ENCODE assay signal across 8 cellular contexts in the genomic region with DNA sequence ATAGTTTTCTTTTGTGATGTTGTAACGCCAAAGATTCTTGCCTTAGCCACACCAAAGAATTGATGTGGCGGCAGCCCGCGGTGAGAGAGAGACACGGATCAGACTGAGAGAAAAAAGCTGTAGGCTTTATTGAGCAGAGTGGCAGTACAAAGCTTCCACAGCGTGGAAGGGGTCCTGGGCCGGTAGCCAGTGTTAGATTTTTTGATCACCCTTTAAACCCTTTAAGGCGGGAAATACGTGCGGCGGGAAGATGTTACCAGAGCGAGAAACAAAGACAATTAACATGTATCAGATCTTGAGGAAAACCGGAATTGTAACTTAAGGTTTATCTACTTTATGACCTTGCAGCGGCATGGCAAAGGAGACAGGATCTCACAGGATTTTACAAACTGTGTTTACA. TPM values are rescaled to one million over a fixed set of nuclear protein-coding genes. Genes with fewer than 3 reads are reported as not detected.
A peak's percentile ranks its signal among the peaks of the same experiment; 100 is the strongest.
DNase-seq lines count a peak whose midpoint lies in the region; ATAC-seq, FAIRE-seq and TF ChIP-seq lines count a peak whose summit lies in the region.
"Not testable (repeated sequence)": the region's sequence is repeated elsewhere in the genome, so short reads cannot be mapped to it uniquely, and the experiment has no call there.

No MANE protein-coding gene starts in this region.

- not testable (repeated sequence) for H3K36me3 ChIP-seq in CD8-positive, alpha-beta T cell (ENCODE audit: insufficient read depth, low read length); GM12878 (ENCODE audit: control insufficient read depth in 2 of 2, insufficient read depth in 2 of 2, low read length in 1 of 2); keratinocyte (ENCODE audit: control insufficient read depth in 2 of 2, extremely low read depth in 1 of 2, insufficient read depth in 2 of 2, low read length in 2 of 2); neural progenitor cell

- not testable (repeated sequence) for H3K9ac ChIP-seq in GM12878 (ENCODE audit: control insufficient read depth, insufficient read depth, low read length); keratinocyte (ENCODE audit: control insufficient read depth, extremely low read depth, insufficient read depth, low read length); neural progenitor cell

- H3K9me3 Mint-ChIP-seq in CD8-positive, alpha-beta T cell; activated CD8-positive, alpha-beta T cell treated with anti-CD3 and anti-CD28 coated beads, Interleukin-2, amount 10 ng/mL, durations not matched to agents 7 days and 5 days (ENCODE audit: insufficient read depth); neural progenitor cell; stimulated activated naive CD8-positive, alpha-beta T cell treated with anti-CD3 and anti-CD28 coated beads, Interleukin-15, Interleukin-2, amounts not matched to agents 100 ng/mL and 50 ng/mL, for 24 hours: not testable (repeated sequence)

- H3K4me2 ChIP-seq in GM12878 (ENCODE audit: control insufficient read depth, insufficient read depth), result not testable (repeated sequence)
- peak overlapping the region; percentile 16 for H3K4me2 ChIP-seq in keratinocyte (ENCODE audit: control insufficient read depth, extremely low read depth, insufficient read depth, low read depth, low read length)
- H3K4me2 ChIP-seq in neural progenitor cell, result peak overlapping the region; percentile 32

- not testable (repeated sequence) for ATAC-seq in CD8-positive, alpha-beta T cell; activated CD8-positive, alpha-beta T cell treated with anti-CD3 and anti-CD28 coated beads, Interleukin-2, amount 10 ng/mL, durations not matched to agents 7 days and 5 days; GM12878

- H3K9me3 ChIP-seq in CD8-positive, alpha-beta T cell (ENCODE audit: low read length); GM12878 (replicated peaks; ENCODE audit: control insufficient read depth, insufficient read depth, low read length); keratinocyte (ENCODE audit: control insufficient read depth, low read depth, low read length); neural progenitor cell (ENCODE audit: low read depth): not testable (repeated sequence)

- 67% methylated on average over 14 of the region's 14 CpGs for WGBS in GM12878 (ENCODE audit: insufficient coverage, insufficient replicate concordance, low lambda C conversion rate, missing lambda C conversion rate)

- not testable (repeated sequence) for TF ChIP-seq RAD21 in GM12878 (IDR thresholded peaks at IDR 0.05; ENCODE audit: insufficient read depth, low read depth, low read length)

- not testable (repeated sequence) for H3K4me3 ChIP-seq in CD8-positive, alpha-beta T cell (ENCODE audit: low read depth, low read length); keratinocyte (ENCODE audit: control insufficient read depth in 2 of 3, extremely low read depth in 1 of 3, insufficient read depth in 2 of 3, low read depth in 1 of 3, low read length in 3 of 3)
- H3K4me3 ChIP-seq in GM12878, result 0 out of 2 replicates have a peak overlapping the region, but pooled peaks have one; percentile 8
- peak overlapping the region; percentile 15 for H3K4me3 ChIP-seq in fibroblast of mammary gland (ENCODE audit: control insufficient read depth, low read depth, low read length)
- peak overlapping the region; percentile 5 for H3K4me3 ChIP-seq in neural progenitor cell

- H3K4me1 ChIP-seq in CD8-positive, alpha-beta T cell (ENCODE audit: insufficient read depth, low read length); GM12878 (ENCODE audit: control insufficient read depth, insufficient read depth, low read length); keratinocyte (ENCODE audit: control insufficient read depth, extremely low read depth, insufficient read depth, low read length); neural progenitor cell: not testable (repeated sequence)

- CTCF ChIA-PET in CD8-positive, alpha-beta T cell (lab: Charles Lee); activated CD8-positive, alpha-beta T cell treated with anti-CD3 and anti-CD28 coated beads, Interleukin-2, amount 10 ng/mL, durations not matched to agents 7 days and 5 days (lab: Charles Lee); GM12878 (lab: Yijun Ruan, JAX): not testable (repeated sequence)

- SMC1A ChIA-PET in GM12878 (lab: Charles Lee; ENCODE audit: uncharacterized antibody, unreplicated experiment), result interaction anchor here (1.1 to 1.6 kb wide), 2 partner anchors 9 to 724 kb away, joined by 3 read pairs; no protein-coding TSS in a partner anchor

- peak overlapping the region; percentile 41 for H2AFZ ChIP-seq in GM12878 (ENCODE audit: control insufficient read depth, low read depth, low read length)
- H2AFZ ChIP-seq in keratinocyte (ENCODE audit: control insufficient read depth, low read length), result peak overlapping the region; percentile 15
- peak overlapping the region; percentile 53 for H2AFZ ChIP-seq in neural progenitor cell (replicated peaks)

- not testable (repeated sequence) for BruUV-seq in GM12878 (replicated peaks; lab: Mats Ljungman, UMichigan)

- H3K4me3 Mint-ChIP-seq in CD8-positive, alpha-beta T cell, result peak overlapping the region; percentile 76
- peak overlapping the region; percentile 59 for H3K4me3 Mint-ChIP-seq in activated CD8-positive, alpha-beta T cell treated with anti-CD3 and anti-CD28 coated beads, Interleukin-2, amount 10 ng/mL, durations not matched to agents 7 days and 5 days
- H3K4me3 Mint-ChIP-seq in neural progenitor cell, result peak overlapping the region; percentile 81
- peak overlapping the region; percentile 80 for H3K4me3 Mint-ChIP-seq in stimulated activated naive CD8-positive, alpha-beta T cell treated with anti-CD3 and anti-CD28 coated beads, Interleukin-15, Interleukin-2, amounts not matched to agents 100 ng/mL and 50 ng/mL, for 24 hours

- TF ChIP-seq EP300 in GM12878 (IDR thresholded peaks at IDR 0.05; ENCODE audit: borderline replicate concordance in 1 of 2, control insufficient read depth in 1 of 2, low read depth in 2 of 2, low read length in 2 of 2), result not testable (repeated sequence)

- H3K27ac ChIP-seq in CD8-positive, alpha-beta T cell (ENCODE audit: low read depth, low read length); GM12878 (ENCODE audit: control insufficient read depth, insufficient read depth); keratinocyte (ENCODE audit: control insufficient read depth, insufficient read depth, low read length); neural progenitor cell: not testable (repeated sequence)

- not testable (repeated sequence) for TF ChIP-seq CTCF in CD8-positive, alpha-beta T cell (IDR thresholded peaks at IDR 0.05); GM12878 (IDR thresholded peaks at IDR 0.05 in 2 of 3, conservative IDR thresholded peaks at IDR 0.05 in 1 of 3; ENCODE audit: control insufficient read depth in 2 of 3, extremely low read depth in 1 of 3, insufficient read depth in 1 of 3, low read depth in 3 of 3, low read length in 3 of 3); fibroblast of mammary gland (conservative IDR thresholded peaks at IDR 0.05; ENCODE audit: control insufficient read depth, insufficient read depth, low read depth, low read length); keratinocyte (optimal IDR thresholded peaks at IDR 0.05 in 1 of 3, IDR thresholded peaks at IDR 0.05 in 1 of 3, conservative IDR thresholded peaks at IDR 0.05 in 1 of 3; ENCODE audit: extremely low read depth in 1 of 3, insufficient read depth in 2 of 3, low read length in 3 of 3); neural progenitor cell (IDR thresholded peaks at IDR 0.05)

- not testable (repeated sequence) for H3F3A ChIP-seq in neural progenitor cell (ENCODE audit: low read depth)

- not testable (repeated sequence) for H4K20me1 ChIP-seq in GM12878 (ENCODE audit: control insufficient read depth, insufficient read depth); keratinocyte (ENCODE audit: control insufficient read depth, extremely low read depth, insufficient read depth, low read length); neural progenitor cell (ENCODE audit: low read depth)

- FAIRE-seq in GM12878 (lab: Jason Lieb, UNC), result not testable (repeated sequence)
- FAIRE-seq in keratinocyte (lab: Jason Lieb, UNC), result peak; percentile 29

- DNase-seq in CD8-positive, alpha-beta T cell, result peak in 2 of 7 experiments; percentile 4 to 15
- DNase-seq in NCI-H2227 (lab: John Stamatoyannopoulos, UW; ENCODE audit: unreplicated experiment) (peak; percentile 0), neural progenitor cell (ENCODE audit: low spot score) (peak; percentile 6)
- peak; percentile 24 for DNase-seq in activated CD8-positive, alpha-beta T cell treated with anti-CD3 and anti-CD28 coated beads, Interleukin-2, amount 10 ng/mL, durations not matched to agents 7 days and 5 days
- DNase-seq in GM12878 (ENCODE audit: low read depth, low spot score); fibroblast of mammary gland (ENCODE audit: low read depth); keratinocyte (ENCODE audit: low read depth, low spot score): not testable (repeated sequence)

- POLR2A ChIA-PET in CD8-positive, alpha-beta T cell (lab: Charles Lee); activated CD8-positive, alpha-beta T cell treated with anti-CD3 and anti-CD28 coated beads, Interleukin-2, amount 10 ng/mL, durations not matched to agents 7 days and 5 days (lab: Charles Lee); GM12878 (lab: Charles Lee): not testable (repeated sequence)

- not testable (repeated sequence) for H3K9me1 ChIP-seq in keratinocyte (ENCODE audit: control insufficient read depth, extremely low read depth, insufficient read depth, low read length)

- dilution Hi-C loops in keratinocyte (cut with MboI; ENCODE audit: extremely low pct_ligation_motif_present, low sequenced_read_pairs), result not testable (repeated sequence)

- not testable (repeated sequence) for H3K79me2 ChIP-seq in GM12878 (ENCODE audit: control insufficient read depth, insufficient read depth, low read length); keratinocyte (ENCODE audit: control insufficient read depth, insufficient read depth, low read length); neural progenitor cell (ENCODE audit: low read depth)

- in situ Hi-C loops in GM12878 (cut with MboI), result not testable (repeated sequence)

- not testable (repeated sequence) for TF ChIP-seq POLR2A in GM12878 (IDR thresholded peaks at IDR 0.05; ENCODE audit: low read depth, low read length)

- not testable (repeated sequence) for H3K4me1 Mint-ChIP-seq in CD8-positive, alpha-beta T cell (ENCODE audit: low read depth); activated CD8-positive, alpha-beta T cell treated with anti-CD3 and anti-CD28 coated beads, Interleukin-2, amount 10 ng/mL, durations not matched to agents 7 days and 5 days (ENCODE audit: low read depth); neural progenitor cell; stimulated activated naive CD8-positive, alpha-beta T cell treated with anti-CD3 and anti-CD28 coated beads, Interleukin-15, Interleukin-2, amounts not matched to agents 100 ng/mL and 50 ng/mL, for 24 hours (ENCODE audit: low read depth)

- intact Hi-C loops in CD8-positive, alpha-beta T cell (cut with DNase I, micrococcal nuclease); GM12878 (cut with micrococcal nuclease; ENCODE audit: unreplicated experiment): not testable (repeated sequence)

- RAD21 ChIA-PET in GM12878 (lab: Charles Lee; ENCODE audit: unreplicated experiment), result not testable (repeated sequence)

- not testable (repeated sequence) for H3K27me3 ChIP-seq in CD8-positive, alpha-beta T cell (ENCODE audit: insufficient read depth, low read length); GM12878 (replicated peaks in 1 of 2; ENCODE audit: control insufficient read depth in 2 of 2, insufficient read depth in 2 of 2, low read length in 1 of 2); keratinocyte (ENCODE audit: control insufficient read depth, extremely low read depth, insufficient read depth, low read length); neural progenitor cell

- H3K36me3 Mint-ChIP-seq in CD8-positive, alpha-beta T cell; activated CD8-positive, alpha-beta T cell treated with anti-CD3 and anti-CD28 coated beads, Interleukin-2, amount 10 ng/mL, durations not matched to agents 7 days and 5 days (ENCODE audit: low read depth); neural progenitor cell; stimulated activated naive CD8-positive, alpha-beta T cell treated with anti-CD3 and anti-CD28 coated beads, Interleukin-15, Interleukin-2, amounts not matched to agents 100 ng/mL and 50 ng/mL, for 24 hours (ENCODE audit: low read depth): not testable (repeated sequence)

- H3K27ac Mint-ChIP-seq in CD8-positive, alpha-beta T cell; activated CD8-positive, alpha-beta T cell treated with anti-CD3 and anti-CD28 coated beads, Interleukin-2, amount 10 ng/mL, durations not matched to agents 7 days and 5 days; stimulated activated naive CD8-positive, alpha-beta T cell treated with anti-CD3 and anti-CD28 coated beads, Interleukin-15, Interleukin-2, amounts not matched to agents 100 ng/mL and 50 ng/mL, for 24 hours: not testable (repeated sequence)
- H3K27ac Mint-ChIP-seq in neural progenitor cell, result peak overlapping the region; percentile 21

- not testable (repeated sequence) for H3K27me3 Mint-ChIP-seq in CD8-positive, alpha-beta T cell (ENCODE audit: low read depth); activated CD8-positive, alpha-beta T cell treated with anti-CD3 and anti-CD28 coated beads, Interleukin-2, amount 10 ng/mL, durations not matched to agents 7 days and 5 days (ENCODE audit: low read depth); neural progenitor cell (ENCODE audit: insufficient read depth, low read depth); stimulated activated naive CD8-positive, alpha-beta T cell treated with anti-CD3 and anti-CD28 coated beads, Interleukin-15, Interleukin-2, amounts not matched to agents 100 ng/mL and 50 ng/mL, for 24 hours

RNA-seq across cellular contexts. Expression of gene TMLHE, which starts 28.6 kb away (rescaled TPM):
- 1 to 10 TPM; 5.2 to 6.3 TPM for total RNA-seq in CD8-positive, alpha-beta T cell
- 1 to 10 TPM; 9.2 TPM for total RNA-seq in activated CD8-positive, alpha-beta T cell treated with anti-CD3 and anti-CD28 coated beads, Interleukin-2, amount 10 ng/mL, durations not matched to agents 7 days and 5 days
- 50.5 and 65.0 TPM in 2 replicates for total RNA-seq in GM12878 (2013; cell fraction: nucleolus; rRNA removed)
- 8.7 and 9.7 TPM in 2 replicates for total RNA-seq in GM12878 (2014; rRNA removed)
- total RNA-seq in GM12878 (2014; rRNA removed; fragmentation: Illumina TruSeq; extraction: Trizol), result 13.2 and 13.9 TPM in 2 replicates
- total RNA-seq in GM12878 (2021), result 11.9 and 12.5 TPM in 2 replicates
- 8.4 TPM for polyA plus RNA-seq in GM12878 (2011; ENCODE audit: low read depth)
- 21.7 and 24.6 TPM in 2 replicates for polyA plus RNA-seq in GM12878 (2011; rRNA removed)
- 12.2 and 15.0 TPM in 2 replicates for polyA plus RNA-seq in GM12878 (2011; cell fraction: cytosol; rRNA removed)
- polyA plus RNA-seq in GM12878 (2011; cell fraction: nucleus; rRNA removed), result 16.0 and 19.0 TPM in 2 replicates
- 10.2 and 12.3 TPM in 2 replicates for polyA plus RNA-seq in GM12878 (2012)
- polyA plus RNA-seq in GM12878 (2014; fragmentation: Illumina TruSeq; extraction: Trizol), result 14.5 and 19.5 TPM in 2 replicates
- polyA plus RNA-seq in GM12878 (2014; fragmentation: Nextera tagmentation; extraction: Ambion mirVana), result 10 to 100 TPM; 13.8 to 16.3 TPM
- polyA plus RNA-seq in GM12878 (2014; rRNA removed), result 7.1 and 7.9 TPM in 2 replicates
- polyA plus RNA-seq in GM12878 (2016; fragmentation: Nextera tagmentation; extraction: Ambion mirVana), result 10 to 100 TPM; 13.1 to 13.3 TPM
- polyA minus RNA-seq in GM12878 (2011; rRNA and poly(A)+ RNA removed), result 48.1 and 65.7 TPM in 2 replicates
- polyA minus RNA-seq in GM12878 (2011; cell fraction: cytosol; rRNA and poly(A)+ RNA removed), result 9.8 and 11.0 TPM in 2 replicates
- polyA minus RNA-seq in GM12878 (2011; cell fraction: nucleus; rRNA and poly(A)+ RNA removed), result 43.4 and 60.0 TPM in 2 replicates
- 13.1 to 17.8 TPM (median 15.7 TPM) in 3 replicates for polyA plus RNA-seq in keratinocyte
- polyA plus RNA-seq in keratinocyte (2011; ENCODE audit: low read depth), result 6.4 TPM
- 9.1 and 16.4 TPM in 2 replicates for polyA plus RNA-seq in keratinocyte (2011; cell fraction: cytosol; rRNA removed)
- 14.0 and 14.6 TPM in 2 replicates for polyA plus RNA-seq in keratinocyte (2011; cell fraction: nucleus; rRNA removed)
- polyA plus RNA-seq in keratinocyte (2012; ENCODE audit: low replicate concordance), result 6.7 and 10.2 TPM in 2 replicates
- polyA minus RNA-seq in keratinocyte, result 38.1 to 53.4 TPM (median 43.5 TPM) in 3 replicates
- 22.3 TPM for polyA minus RNA-seq in keratinocyte (2011; cell fraction: cytosol; rRNA and poly(A)+ RNA removed)
- polyA minus RNA-seq in keratinocyte (2011; cell fraction: nucleus; rRNA and poly(A)+ RNA removed), result 15.6 and 33.7 TPM in 2 replicates
- 18.6 and 27.6 TPM in 2 replicates for total RNA-seq in neural progenitor cell (ENCODE audit: low replicate concordance)

RNA-seq across cellular contexts. Expression of gene SPRY3, which starts 29.0 kb away (rescaled TPM):
- under 1 TPM; 0.30 to 0.36 TPM for total RNA-seq in CD8-positive, alpha-beta T cell
- under 1 TPM; 0.21 to 0.24 TPM for total RNA-seq in activated CD8-positive, alpha-beta T cell treated with anti-CD3 and anti-CD28 coated beads, Interleukin-2, amount 10 ng/mL, durations not matched to agents 7 days and 5 days
- 0.32 and 0.48 TPM in 2 replicates for total RNA-seq in GM12878 (2013; cell fraction: nucleolus; rRNA removed)
- total RNA-seq in GM12878 (2014; rRNA removed) (0.05 and 0.11 TPM in 2 replicates), GM12878 (2014; rRNA removed; fragmentation: Illumina TruSeq; extraction: Trizol) (0.09 and 0.14 TPM in 2 replicates), GM12878 (2021) (0.11 and 0.15 TPM in 2 replicates), neural progenitor cell (ENCODE audit: low replicate concordance) (1.1 and 1.7 TPM in 2 replicates)
- polyA plus RNA-seq in GM12878 (2011; ENCODE audit: low read depth), result 0.03 TPM
- polyA plus RNA-seq in GM12878 (2011; rRNA removed) (0.11 and 0.20 TPM in 2 replicates), GM12878 (2014; fragmentation: Illumina TruSeq; extraction: Trizol) (0.16 and 0.21 TPM in 2 replicates), GM12878 (2014; fragmentation: Nextera tagmentation; extraction: Ambion mirVana) (under 1 TPM; 0.02 TPM), GM12878 (2014; rRNA removed) (0.08 and 0.09 TPM in 2 replicates), GM12878 (2016; fragmentation: Nextera tagmentation; extraction: Ambion mirVana) (not detected), keratinocyte (0.24 to 0.49 TPM (median 0.47 TPM) in 3 replicates)
- polyA plus RNA-seq in GM12878 (2011; cell fraction: cytosol; rRNA removed), result 0.06 and 0.07 TPM in 2 replicates
- 0.28 and 0.42 TPM in 2 replicates for polyA plus RNA-seq in GM12878 (2011; cell fraction: nucleus; rRNA removed)
- 0.09 and 0.10 TPM in 2 replicates for polyA plus RNA-seq in GM12878 (2012)
- 0.22 and 0.26 TPM in 2 replicates for polyA minus RNA-seq in GM12878 (2011; rRNA and poly(A)+ RNA removed)
- not detected in 2 replicates for polyA minus RNA-seq in GM12878 (2011; cell fraction: cytosol; rRNA and poly(A)+ RNA removed)
- polyA minus RNA-seq in GM12878 (2011; cell fraction: nucleus; rRNA and poly(A)+ RNA removed), result 0.12 and 0.19 TPM in 2 replicates
- 0.05 TPM for polyA plus RNA-seq in keratinocyte (2011; ENCODE audit: low read depth)
- polyA plus RNA-seq in keratinocyte (2011; cell fraction: cytosol; rRNA removed), result 0.23 and 0.35 TPM in 2 replicates
- 1.1 and 1.2 TPM in 2 replicates for polyA plus RNA-seq in keratinocyte (2011; cell fraction: nucleus; rRNA removed)
- 0.16 and 0.19 TPM in 2 replicates for polyA plus RNA-seq in keratinocyte (2012; ENCODE audit: low replicate concordance)
- 0.52 to 0.70 TPM (median 0.63 TPM) in 3 replicates for polyA minus RNA-seq in keratinocyte
- not detected for polyA minus RNA-seq in keratinocyte (2011; cell fraction: cytosol; rRNA and poly(A)+ RNA removed)
- 0.63 and 1.4 TPM in 2 replicates for polyA minus RNA-seq in keratinocyte (2011; cell fraction: nucleus; rRNA and poly(A)+ RNA removed)
